9 cellular contexts compared by ENCODE assay signal in the genomic region with DNA sequence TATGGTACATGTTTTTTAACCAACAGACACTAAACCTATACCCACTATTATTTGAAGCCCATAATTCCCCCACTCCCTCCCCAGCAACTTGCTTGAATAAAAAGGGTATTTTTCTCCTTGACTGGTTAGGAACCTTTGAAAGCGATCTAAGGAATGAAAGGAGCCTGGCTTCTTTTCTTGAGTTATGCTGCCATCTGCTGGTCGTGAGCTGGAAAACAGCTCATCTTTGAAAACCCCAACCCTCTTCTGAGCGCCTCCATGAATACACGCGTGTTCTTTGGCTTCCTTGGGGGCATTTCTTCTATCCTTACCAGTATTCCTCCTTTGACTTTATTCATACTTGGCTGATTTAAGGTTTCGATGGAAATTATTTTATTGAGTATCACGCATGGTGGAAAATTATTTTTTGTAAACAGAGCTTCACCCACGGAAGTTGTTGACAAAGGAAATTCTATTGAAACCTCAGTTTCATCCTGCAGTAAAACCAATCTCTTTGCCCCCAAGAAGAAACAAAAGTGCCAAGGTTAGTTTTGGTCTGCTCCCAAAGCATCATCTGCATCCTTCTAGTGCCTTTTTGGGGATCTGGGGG.
DNase-seq lines count a peak whose midpoint lies in the region; ATAC-seq and TF ChIP-seq lines count a peak whose summit lies in the region.
"Had no signal": no experiment of that assay in that cellular context is flagged by ENCODE, and none has a peak within 500 bp of the region (broad histone marks: within the 10 kb centered on the region; RNA-seq: fewer than 3 reads in every experiment).

No MANE protein-coding gene starts in this region.

- H3K4me1 ChIP-seq in Peyer's patch (no peaks in the 10 kb centered on the region), tibial nerve (peaks cover 0 to 7% (median 0%) of the 10 kb centered on the region in 4 donors)
- H3K4me1 ChIP-seq: BLaER1 had no signal

- TF ChIP-seq CTCF in Peyer's patch (IDR thresholded peaks at IDR 0.05) (peak; percentile 35 to 80 (median 76)), omental fat pad (IDR thresholded peaks at IDR 0.05) (no peak), tibial nerve (IDR thresholded peaks at IDR 0.05) (peak; percentile 67 to 87 (median 75))

- no peaks in the 10 kb centered on the region for H3K27me3 ChIP-seq in Peyer's patch
- H3K27me3 ChIP-seq in tibial nerve = no peaks in the 10 kb centered on the region
- H3K27me3 ChIP-seq: BLaER1 had no signal

- 6% methylated on average over 8 of the region's 8 CpGs for WGBS in tibial nerve, 2 donors

- DNase-seq in NCI-H187 (lab: John Stamatoyannopoulos, UW) = peak; percentile 36 to 39
- DNase-seq in NCI-H187 treated with DMSO at 0.1 percent for 48 hours (lab: John Stamatoyannopoulos, UW) = no peak
- peak; percentile 87 for DNase-seq in KBM-7
- peak in 2 of 3 donors; percentile 36 to 84 for DNase-seq in Peyer's patch
- DNase-seq in activated T-helper 1 cell treated with anti-CD3 and anti-CD28 coated beads, Interleukin-2, amount 50 U/mL, for 16 hours (ENCODE audit: low read depth in 1 of 2, low spot score in 1 of 2) = peak; percentile 20 to 29
- peak; percentile 29 for DNase-seq in fibroblast of the conjunctiva (ENCODE audit: low read depth)
- DNase-seq in omental fat pad (ENCODE audit: low spot score) = no peak
- DNase-seq in tibial nerve (ENCODE audit: low spot score in 2 of 2) = peak; percentile 38 to 74

- no peaks in the 10 kb centered on the region for H3K9me3 ChIP-seq in Peyer's patch
- peaks cover 0 to 13% (median 0%) of the 10 kb centered on the region in 4 donors for H3K9me3 ChIP-seq in tibial nerve

- H3K27ac ChIP-seq in Peyer's patch = no peak overlapping the region
- no peak overlapping the region for H3K27ac ChIP-seq in tibial nerve
- H3K27ac ChIP-seq: BLaER1 had no signal

- TF ChIP-seq EP300 in tibial nerve (IDR thresholded peaks at IDR 0.05) = no peak

- in situ Hi-C loops in KBM-7 (cut with MboI; ENCODE audit: low pct_unique_long_range_greater_than_20kb, low sequenced_read_pairs) = loop anchor here (10.0 kb wide), 1 partner anchor 217 kb away; no protein-coding TSS in a partner anchor

- peak; percentile 66 for ATAC-seq in omental fat pad (ENCODE audit: low FRiP score)

- H3K36me3 ChIP-seq in Peyer's patch (no peaks in the 10 kb centered on the region), tibial nerve (no peaks in the 10 kb centered on the region)
- H3K36me3 ChIP-seq: BLaER1 had no signal

- no peak overlapping the region for H3K4me3 ChIP-seq in Peyer's patch
- no peak overlapping the region for H3K4me3 ChIP-seq in tibial nerve
- H3K4me3 ChIP-seq: BLaER1 had no signal

- TF ChIP-seq POLR2A in Peyer's patch (IDR thresholded peaks at IDR 0.05) = no peak
- no peak for TF ChIP-seq POLR2A in tibial nerve (IDR thresholded peaks at IDR 0.05)

Comparison
In these comparisons a context has a peak if more than half of its experiments do, and no peak if none do; other contexts are left out.
1. DNase-seq: peak in NCI-H187 (2 of 2), KBM-7 (single experiment), Peyer's patch (2 of 3), activated T-helper 1 cell treated with anti-CD3 and anti-CD28 coated beads, Interleukin-2, amount 50 U/mL, for 16 hours (2 of 2), fibroblast of the conjunctiva (single experiment) and tibial nerve (2 of 2); none in NCI-H187 treated with DMSO at 0.1 percent for 48 hours (single experiment) and omental fat pad (single experiment).
2. CTCF ChIP-seq: peak in Peyer's patch (6 of 6) and tibial nerve (5 of 5); none in omental fat pad (0 of 3).